In the genomic region with DNA sequence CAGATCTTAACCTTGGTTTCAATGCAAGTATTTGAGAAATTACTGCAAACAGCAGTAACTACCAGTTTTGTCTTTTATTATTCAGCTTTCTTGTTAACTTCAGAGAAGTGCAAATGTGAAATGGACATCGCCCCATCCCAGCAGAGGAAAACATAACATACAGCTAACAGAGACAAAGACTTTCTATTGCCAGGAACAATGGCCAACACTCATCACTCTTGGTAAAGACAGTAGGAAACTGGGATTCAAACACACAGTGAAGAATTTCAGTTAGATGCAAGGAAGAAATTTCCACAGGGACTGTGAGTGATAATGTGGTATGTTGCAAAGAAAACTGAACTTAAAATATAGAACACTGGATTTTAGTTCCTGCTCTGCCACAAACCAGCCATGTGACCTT, we compare ENCODE assay signal across 18 cellular contexts.
"Had no signal": no experiment of that assay in that cellular context is flagged by ENCODE, and none has a peak within 500 bp of the region (broad histone marks: within the 10 kb centered on the region; RNA-seq: fewer than 3 reads in every experiment).

No MANE protein-coding gene starts in this region.

- H3K4me3 ChIP-seq: esophagus squamous epithelium, left lung, ovary, skin epidermis, spleen, suprapubic skin, transverse colon, upper lobe of right lung, uterus had no signal

- H3K4me1 Mint-ChIP-seq: naive thymus-derived CD4-positive, alpha-beta T cell; nephron; stimulated activated naive B cell treated with anti-CD40 and anti-IgM and Interleukin-4, amounts not matched to agents 10 μg/mL and 1 μg/mL and 100 μg/mL, for 72 hours had no signal

- DNase-seq: cortex of kidney; effector memory CD8-positive, alpha-beta T cell; esophagus squamous epithelium; foreskin melanocyte; kidney; left lung; naive thymus-derived CD4-positive, alpha-beta T cell; spleen; stimulated activated CD4-positive, alpha-beta T cell treated with anti-CD3 and anti-CD28 coated beads, Interleukin-2, amount 100 ng/mL, for 48 hours; transverse colon; upper lobe of right lung had no signal

- H3K4me3 Mint-ChIP-seq: effector memory CD8-positive, alpha-beta T cell; naive thymus-derived CD4-positive, alpha-beta T cell; nephron; stimulated activated naive B cell treated with anti-CD40 and anti-IgM and Interleukin-4, amounts not matched to agents 10 μg/mL and 1 μg/mL and 100 μg/mL, for 72 hours; stimulated activated naive CD8-positive, alpha-beta T cell treated with anti-CD3 and anti-CD28 coated beads, Interleukin-15, Interleukin-2, amounts not matched to agents 100 ng/mL and 50 ng/mL, for 24 hours had no signal

- H3K36me3 ChIP-seq: esophagus squamous epithelium, left lung, ovary, spleen, suprapubic skin, transverse colon, upper lobe of right lung, uterus had no signal

- H3K4me1 ChIP-seq: left lung, spleen, transverse colon, upper lobe of right lung, uterus had no signal

- ATAC-seq: effector memory CD8-positive, alpha-beta T cell; naive thymus-derived CD4-positive, alpha-beta T cell had no signal

- H3K36me3 Mint-ChIP-seq: naive thymus-derived CD4-positive, alpha-beta T cell; stimulated activated naive B cell treated with anti-CD40 and anti-IgM and Interleukin-4, amounts not matched to agents 10 μg/mL and 1 μg/mL and 100 μg/mL, for 72 hours had no signal

- H3K27me3 ChIP-seq: left lung, ovary, suprapubic skin, uterus had no signal

- H3K9me3 Mint-ChIP-seq: nephron; stimulated activated naive B cell treated with anti-CD40 and anti-IgM and Interleukin-4, amounts not matched to agents 10 μg/mL and 1 μg/mL and 100 μg/mL, for 72 hours; stimulated activated naive CD8-positive, alpha-beta T cell treated with anti-CD3 and anti-CD28 coated beads, Interleukin-15, Interleukin-2, amounts not matched to agents 100 ng/mL and 50 ng/mL, for 24 hours had no signal

- H3K27ac Mint-ChIP-seq: effector memory CD8-positive, alpha-beta T cell; naive thymus-derived CD4-positive, alpha-beta T cell; nephron; stimulated activated naive B cell treated with anti-CD40 and anti-IgM and Interleukin-4, amounts not matched to agents 10 μg/mL and 1 μg/mL and 100 μg/mL, for 72 hours; stimulated activated naive CD8-positive, alpha-beta T cell treated with anti-CD3 and anti-CD28 coated beads, Interleukin-15, Interleukin-2, amounts not matched to agents 100 ng/mL and 50 ng/mL, for 24 hours had no signal

- H3K27ac ChIP-seq: esophagus squamous epithelium, left lung, ovary, skin epidermis, spleen, suprapubic skin, transverse colon, upper lobe of right lung, uterus had no signal
